ENCODE assay signal across 1 cellular context in the genomic region with DNA sequence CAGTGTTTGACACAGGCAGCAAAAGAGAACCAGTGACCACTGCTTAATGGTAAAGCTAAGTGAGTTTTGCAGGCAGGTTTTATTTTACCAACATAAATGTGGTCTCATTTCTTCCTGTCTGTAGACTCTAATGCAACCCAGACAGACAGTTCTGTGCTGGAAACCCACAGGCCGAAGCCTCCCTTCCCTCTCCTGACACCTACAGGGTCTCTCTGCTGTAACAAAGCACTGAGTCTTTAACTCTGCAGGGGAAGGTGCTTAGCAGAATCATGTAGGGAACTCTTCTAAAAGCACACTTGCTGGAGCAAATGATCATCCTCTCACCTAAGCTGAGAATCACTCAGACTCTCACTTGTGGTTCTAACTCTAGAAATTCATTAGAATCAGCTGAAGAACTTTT.
TF ChIP-seq lines count a peak whose summit lies in the region.

No MANE protein-coding gene starts in this region.

TF ChIP-seq in GM12878, 131 proteins besides CTCF, POLR2A, EP300 and RAD21 (continued from another document):
- TF ChIP-seq, protein P1, sequence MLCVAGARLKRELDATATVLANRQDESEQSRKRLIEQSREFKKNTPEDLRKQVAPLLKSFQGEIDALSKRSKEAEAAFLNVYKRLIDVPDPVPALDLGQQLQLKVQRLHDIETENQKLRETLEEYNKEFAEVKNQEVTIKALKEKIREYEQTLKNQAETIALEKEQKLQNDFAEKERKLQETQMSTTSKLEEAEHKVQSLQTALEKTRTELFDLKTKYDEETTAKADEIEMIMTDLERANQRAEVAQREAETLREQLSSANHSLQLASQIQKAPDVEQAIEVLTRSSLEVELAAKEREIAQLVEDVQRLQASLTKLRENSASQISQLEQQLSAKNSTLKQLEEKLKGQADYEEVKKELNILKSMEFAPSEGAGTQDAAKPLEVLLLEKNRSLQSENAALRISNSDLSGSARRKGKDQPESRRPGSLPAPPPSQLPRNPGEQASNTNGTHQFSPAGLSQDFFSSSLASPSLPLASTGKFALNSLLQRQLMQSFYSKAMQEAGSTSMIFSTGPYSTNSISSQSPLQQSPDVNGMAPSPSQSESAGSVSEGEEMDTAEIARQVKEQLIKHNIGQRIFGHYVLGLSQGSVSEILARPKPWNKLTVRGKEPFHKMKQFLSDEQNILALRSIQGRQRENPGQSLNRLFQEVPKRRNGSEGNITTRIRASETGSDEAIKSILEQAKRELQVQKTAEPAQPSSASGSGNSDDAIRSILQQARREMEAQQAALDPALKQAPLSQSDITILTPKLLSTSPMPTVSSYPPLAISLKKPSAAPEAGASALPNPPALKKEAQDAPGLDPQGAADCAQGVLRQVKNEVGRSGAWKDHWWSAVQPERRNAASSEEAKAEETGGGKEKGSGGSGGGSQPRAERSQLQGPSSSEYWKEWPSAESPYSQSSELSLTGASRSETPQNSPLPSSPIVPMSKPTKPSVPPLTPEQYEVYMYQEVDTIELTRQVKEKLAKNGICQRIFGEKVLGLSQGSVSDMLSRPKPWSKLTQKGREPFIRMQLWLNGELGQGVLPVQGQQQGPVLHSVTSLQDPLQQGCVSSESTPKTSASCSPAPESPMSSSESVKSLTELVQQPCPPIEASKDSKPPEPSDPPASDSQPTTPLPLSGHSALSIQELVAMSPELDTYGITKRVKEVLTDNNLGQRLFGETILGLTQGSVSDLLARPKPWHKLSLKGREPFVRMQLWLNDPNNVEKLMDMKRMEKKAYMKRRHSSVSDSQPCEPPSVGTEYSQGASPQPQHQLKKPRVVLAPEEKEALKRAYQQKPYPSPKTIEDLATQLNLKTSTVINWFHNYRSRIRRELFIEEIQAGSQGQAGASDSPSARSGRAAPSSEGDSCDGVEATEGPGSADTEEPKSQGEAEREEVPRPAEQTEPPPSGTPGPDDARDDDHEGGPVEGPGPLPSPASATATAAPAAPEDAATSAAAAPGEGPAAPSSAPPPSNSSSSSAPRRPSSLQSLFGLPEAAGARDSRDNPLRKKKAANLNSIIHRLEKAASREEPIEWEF (IDR thresholded peaks at IDR 0.05; ENCODE audit: insufficient replicate concordance, low read depth, low read length): no peak
- no peak for TF ChIP-seq JUND (IDR thresholded peaks at IDR 0.05; ENCODE audit: low read depth, low read length)
- TF ChIP-seq, protein P2, sequence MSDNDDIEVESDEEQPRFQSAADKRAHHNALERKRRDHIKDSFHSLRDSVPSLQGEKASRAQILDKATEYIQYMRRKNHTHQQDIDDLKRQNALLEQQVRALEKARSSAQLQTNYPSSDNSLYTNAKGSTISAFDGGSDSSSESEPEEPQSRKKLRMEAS (IDR thresholded peaks at IDR 0.05; ENCODE audit: low read depth, low read length): no peak
- TF ChIP-seq LARP7 (IDR thresholded peaks at IDR 0.05): no peak
- no peak for TF ChIP-seq ATF7 (IDR thresholded peaks at IDR 0.05; ENCODE audit: low read depth)
- TF ChIP-seq ZNF622 (IDR thresholded peaks at IDR 0.05): no peak
- no peak for TF ChIP-seq TCF12 (IDR thresholded peaks at IDR 0.05; ENCODE audit: low read depth, low read length)
- no peak for TF ChIP-seq MEF2A (IDR thresholded peaks at IDR 0.05; ENCODE audit: insufficient read depth, low read depth, low read length)
- TF ChIP-seq ASH2L (IDR thresholded peaks at IDR 0.05; ENCODE audit: borderline replicate concordance, low read depth): no peak
- TF ChIP-seq BMI1 (IDR thresholded peaks at IDR 0.05; ENCODE audit: borderline replicate concordance): no peak
